ENCODE assay signal across 2 cellular contexts in genomic region chr10:116545122-116545521, GRCh38.
TF ChIP-seq lines count a peak whose summit lies in the region.

No MANE protein-coding gene starts in this region.

TF ChIP-seq in IMR-90, 13 proteins besides CTCF, POLR2A, EP300 and RAD21:
- TF ChIP-seq MXI1 (IDR thresholded peaks at IDR 0.05; ENCODE audit: borderline replicate concordance, low read depth, low read length) (no peak), CEBPB (IDR thresholded peaks at IDR 0.05; ENCODE audit: low read depth, low read length) (no peak), RFX5 (IDR thresholded peaks at IDR 0.05; ENCODE audit: low read depth, low read length) (no peak), MAFK (IDR thresholded peaks at IDR 0.05; ENCODE audit: low read depth, low read length) (0 out of 2 replicates have a peak, but pooled peaks have one; percentile 35)

TF ChIP-seq in K562, 482 proteins besides CTCF, POLR2A, EP300 and RAD21:
- TF ChIP-seq C11orf30 (IDR thresholded peaks at IDR 0.05; ENCODE audit: low read depth) (peak; percentile 73), MAFG (tag; conservative IDR thresholded peaks at IDR 0.05) (peak; percentile 62), ZNF224 (CRISPR knock-in tag; IDR thresholded peaks at IDR 0.05) (no peak), ZNF316 (IDR thresholded peaks at IDR 0.05) (peak; percentile 82)
